ENCODE assay signal across 1 cellular context in the genomic region with DNA sequence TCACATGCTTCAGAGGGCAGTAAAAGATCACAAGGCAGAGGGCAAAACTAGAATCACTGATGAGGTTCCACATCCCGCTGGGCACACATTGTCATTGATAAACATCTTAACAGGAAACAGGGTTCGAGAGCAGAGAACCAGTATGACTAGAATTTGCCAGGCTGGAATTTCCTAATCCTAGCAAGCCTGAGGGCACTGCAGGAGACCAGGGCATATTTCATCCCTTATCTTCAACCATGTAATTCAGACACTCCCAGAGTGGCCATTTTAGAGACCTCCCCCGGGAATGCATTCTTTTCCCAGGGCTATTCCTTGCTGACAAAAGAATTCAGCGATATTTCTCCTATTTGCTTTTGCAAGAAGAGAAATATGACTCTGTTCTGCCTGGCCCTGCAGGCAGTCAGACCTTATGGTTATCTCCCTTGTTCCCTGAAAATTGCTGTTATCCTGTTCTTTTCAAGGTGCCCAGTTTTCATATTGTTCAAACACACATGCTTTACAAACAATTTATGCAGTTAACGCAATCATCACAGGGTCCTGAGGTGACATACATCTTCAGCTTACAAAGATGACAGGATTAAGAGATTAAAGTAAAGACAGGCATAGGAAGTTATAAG. TPM values are rescaled to one million over a fixed set of nuclear protein-coding genes. Genes with fewer than 3 reads are reported as not detected.
"Had no signal": no experiment of that assay in that cellular context is flagged by ENCODE, and none has a peak within 500 bp of the region (broad histone marks: within the 10 kb centered on the region; RNA-seq: fewer than 3 reads in every experiment).

No MANE protein-coding gene starts in this region.

RNA-seq across cellular contexts. Expression of a gene that starts 25.4 kb away (rescaled TPM):
- total RNA-seq: HT-29 had no signal

RNA-seq across cellular contexts. Expression of a gene that starts 27.8 kb away (rescaled TPM):
- total RNA-seq: HT-29 had no signal
